ENCODE assay signal across 1 cellular context in genomic region chr10:27155073-27155754, GRCh38.
TF ChIP-seq lines count a peak whose summit lies in the region.

TSS of gene MASTL (plus strand) at chr10:27155352. CDS start at chr10:27155427, 75 bp downstream.

TF ChIP-seq in K562, 482 proteins besides CTCF, POLR2A, EP300 and RAD21 (continued from another document and continues in another):
- TF ChIP-seq MGA (IDR thresholded peaks at IDR 0.05) (peak; percentile 19; the same call in 1 of the 2 replicates), IRF1 (CRISPR knock-in tag; IDR thresholded peaks at IDR 0.05; ENCODE audit: borderline replicate concordance) (no peak), SNRNP70 (optimal IDR thresholded peaks at IDR 0.05; ENCODE audit: low read depth, low read length) (no peak), TSC22D4 (tag; IDR thresholded peaks at IDR 0.05) (no peak), KDM5B (IDR thresholded peaks at IDR 0.05; ENCODE audit: insufficient replicate concordance, low read depth, low read length) (peak; percentile 52), GMEB1 (CRISPR knock-in tag; IDR thresholded peaks at IDR 0.05) (peak; percentile 99), JUNB (CRISPR knock-in tag; conservative IDR thresholded peaks at IDR 0.05) (no peak), GATAD2A (IDR thresholded peaks at IDR 0.05) (no peak), THAP12 (CRISPR knock-in tag; IDR thresholded peaks at IDR 0.05) (0 out of 2 replicates have a peak, but pooled peaks have one; percentile 72), TBP (optimal IDR thresholded peaks at IDR 0.05; ENCODE audit: low read depth, low read length) (peak; percentile 80), E2F6 (IDR thresholded peaks at IDR 0.05; ENCODE audit: borderline replicate concordance in 1 of 2, extremely low read depth in 1 of 2, insufficient read depth in 1 of 2, insufficient read length in 1 of 2, low read depth in 1 of 2, low read length in 1 of 2, poor library complexity in 1 of 2, severe bottlenecking in 1 of 2) (peak; percentile 78 to 84), MITF (IDR thresholded peaks at IDR 0.05) (no peak), PHF20 (IDR thresholded peaks at IDR 0.05; ENCODE audit: partially characterized antibody) (peak; percentile 35), SIN3B (IDR thresholded peaks at IDR 0.05; ENCODE audit: low read depth) (peak; percentile 81; the same call in 1 of the 2 replicates), KDM1A (IDR thresholded peaks at IDR 0.05) (no peak), NFIX (CRISPR knock-in tag; IDR thresholded peaks at IDR 0.05; ENCODE audit: low read depth) (no peak), ZNF518B (CRISPR knock-in tag; IDR thresholded peaks at IDR 0.05) (no peak), ZNF143 (CRISPR knock-in tag; IDR thresholded peaks at IDR 0.05) (no peak), ARNT (IDR thresholded peaks at IDR 0.05) (no peak), ZNF655 (CRISPR knock-in tag; IDR thresholded peaks at IDR 0.05) (no peak), NCOR1 (IDR thresholded peaks at IDR 0.05) (peak; percentile 20), DIDO1 (tag; IDR thresholded peaks at IDR 0.05; ENCODE audit: low read depth) (no peak), MXD1 (CRISPR knock-in tag; IDR thresholded peaks at IDR 0.05; ENCODE audit: borderline replicate concordance, poor library complexity, severe bottlenecking) (no peak), HMG20A (CRISPR knock-in tag; conservative IDR thresholded peaks at IDR 0.05) (no peak), ZBED1 (IDR thresholded peaks at IDR 0.05) (0 out of 2 replicates have a peak, but pooled peaks have one; percentile 26), MYC (IDR thresholded peaks at IDR 0.05; ENCODE audit: low read depth, low read length) (peak; percentile 61; the same call in 1 of the 2 replicates), MYC (CRISPR knock-in tag; IDR thresholded peaks at IDR 0.05; ENCODE audit: borderline replicate concordance, low read depth) (0 out of 2 replicates have a peak, but pooled peaks have one; percentile 7), TAF9B (IDR thresholded peaks at IDR 0.05; ENCODE audit: partially characterized antibody) (peak; percentile 69), KLF6 (CRISPR knock-in tag; IDR thresholded peaks at IDR 0.05; ENCODE audit: borderline replicate concordance) (no peak), NCOA1 (IDR thresholded peaks at IDR 0.05; ENCODE audit: low read depth) (no peak; the same call in 1 of the 2 replicates), KHSRP (IDR thresholded peaks at IDR 0.05) (peak; percentile 74; the same call in 1 of the 2 replicates)
